Comparison of ENCODE assay signal across 23 cellular contexts in genomic region chr20:23308908-23309307, GRCh38. TPM values are rescaled to one million over a fixed set of nuclear protein-coding genes. Genes with fewer than 3 reads are reported as not detected.
DNase-seq lines count a peak whose midpoint lies in the region; ATAC-seq, FAIRE-seq and TF ChIP-seq lines count a peak whose summit lies in the region.
"Had no signal": no experiment of that assay in that cellular context is flagged by ENCODE, and none has a peak within 500 bp of the region (broad histone marks: within the 10 kb centered on the region; RNA-seq: fewer than 3 reads in every experiment).

No MANE protein-coding gene starts in this region.

- no peaks in the 10 kb centered on the region for H3K4me1 ChIP-seq in HepG2 (ENCODE audit: insufficient read depth, low read length)
- H3K4me1 ChIP-seq in right lobe of liver = no peaks in the 10 kb centered on the region
- no peaks in the 10 kb centered on the region for H3K4me1 ChIP-seq in suprapubic skin
- H3K4me1 ChIP-seq: Caco-2 had no signal

- no TSS peak for BruUV-seq in HepG2 (replicated peaks; lab: Mats Ljungman, UMichigan)

- no peaks in the 10 kb centered on the region for H3K79me2 ChIP-seq in HepG2 (ENCODE audit: insufficient read depth, low read length)

- peaks cover 6% of the 10 kb centered on the region for H3K4me1 Mint-ChIP-seq in chondrocyte (ENCODE audit: low read depth)
- H3K4me1 Mint-ChIP-seq: B cell had no signal

- in situ Hi-C loops in HepG2 (cut with HindIII; ENCODE audit: extremely low pct_ligation_motif_present, low pct_unique_long_range_greater_than_20kb) = no loop called here

- POLR2A ChIA-PET in HepG2 (lab: Yijun Ruan, JAX) = no interaction called here

- H3K9me3 ChIP-seq in HepG2 (ENCODE audit: low read length) = no peaks in the 10 kb centered on the region
- no peaks in the 10 kb centered on the region for H3K9me3 ChIP-seq in right lobe of liver
- no peaks in the 10 kb centered on the region for H3K9me3 ChIP-seq in suprapubic skin
- H3K9me3 ChIP-seq: BLaER1 treated with 17β-estradiol and CSF1 and Interleukin-3, amounts not matched to agents 10 nM and 100 nM; Caco-2 had no signal

- H3K36me3 ChIP-seq in HepG2 (replicated peaks in 1 of 2; ENCODE audit: control insufficient read depth in 1 of 2, insufficient read depth in 2 of 2, low read length in 2 of 2) (no peaks in the 10 kb centered on the region), right lobe of liver (no peaks in the 10 kb centered on the region), suprapubic skin (no peaks in the 10 kb centered on the region), H7 (replicated peaks; ENCODE audit: control insufficient read depth, insufficient read depth, low read length) (no peaks in the 10 kb centered on the region)
- H3K36me3 ChIP-seq: BLaER1 treated with 17β-estradiol and CSF1 and Interleukin-3, amounts not matched to agents 10 nM and 100 nM had no signal

- TF ChIP-seq POLR2A in HepG2 (IDR thresholded peaks at IDR 0.05; ENCODE audit: insufficient read depth in 1 of 2, low read depth in 2 of 2, low read length in 2 of 2) = no peak
- TF ChIP-seq POLR2A in right lobe of liver (IDR thresholded peaks at IDR 0.05) = no peak
- no peak for TF ChIP-seq POLR2A in suprapubic skin (IDR thresholded peaks at IDR 0.05)

- no peak overlapping the region for H3K27ac Mint-ChIP-seq in chondrocyte (ENCODE audit: unreplicated experiment)
- H3K27ac Mint-ChIP-seq: B cell; CD4-positive, alpha-beta T cell; CD8-positive, alpha-beta T cell had no signal

- ATAC-seq in HepG2 (no peak), right lobe of liver (no peak)
- ATAC-seq: CD8-positive, alpha-beta T cell had no signal

- H3K4me2 ChIP-seq in HepG2 (ENCODE audit: low read depth, low read length) = no peak overlapping the region
- H3K4me2 ChIP-seq: BLaER1 treated with 17β-estradiol and CSF1 and Interleukin-3, amounts not matched to agents 10 nM and 100 nM had no signal

- no peaks in the 10 kb centered on the region for H3K9me3 Mint-ChIP-seq in chondrocyte (ENCODE audit: low read depth)
- H3K9me3 Mint-ChIP-seq: CD8-positive, alpha-beta T cell had no signal

- 5% methylated on average over 4 of the region's 4 CpGs for WGBS in HepG2 (ENCODE audit: low lambda C conversion rate)
- 41% methylated on average over 4 of the region's 4 CpGs for WGBS in right lobe of liver (ENCODE audit: insufficient coverage, low coverage, low lambda C conversion rate, missing lambda C conversion rate)
- 83% methylated on average over 4 of the region's 4 CpGs for WGBS in suprapubic skin

- no peak for FAIRE-seq in HepG2 (lab: Jason Lieb, UNC)
- FAIRE-seq: A204.1, D721Med, G401.6, GM12891, GM19239 had no signal

- H3K27me3 ChIP-seq in HepG2 (ENCODE audit: control insufficient read depth in 1 of 2, insufficient read depth in 2 of 2, low read length in 2 of 2) (0 out of 5 replicates have a peak, but pooled peaks cover 0 to 3% of the 10 kb centered on the region in 2 experiments), right lobe of liver (no peaks in the 10 kb centered on the region), suprapubic skin (no peaks in the 10 kb centered on the region), H7 (ENCODE audit: control insufficient read depth, insufficient read depth, low read length) (no peaks in the 10 kb centered on the region)
- H3K27me3 ChIP-seq: BLaER1 treated with 17β-estradiol and CSF1 and Interleukin-3, amounts not matched to agents 10 nM and 100 nM had no signal

- H2AFZ ChIP-seq in HepG2 (ENCODE audit: low read length) = no peak overlapping the region

- no peak overlapping the region for H3K4me3 Mint-ChIP-seq in chondrocyte (ENCODE audit: unreplicated experiment)
- H3K4me3 Mint-ChIP-seq: B cell; CD4-positive, alpha-beta T cell; CD8-positive, alpha-beta T cell had no signal

- H3K4me3 ChIP-seq in HepG2 (replicated peaks in 1 of 3; ENCODE audit: insufficient read depth in 1 of 3, low read depth in 2 of 3, low read length in 3 of 3) = no peak overlapping the region
- no peak overlapping the region for H3K4me3 ChIP-seq in right lobe of liver
- no peak overlapping the region for H3K4me3 ChIP-seq in suprapubic skin
- H3K4me3 ChIP-seq in H7 (ENCODE audit: insufficient read depth, low read depth, low read length) = no peak overlapping the region
- H3K4me3 ChIP-seq: BLaER1 treated with 17β-estradiol and CSF1 and Interleukin-3, amounts not matched to agents 10 nM and 100 nM had no signal

- no peak for TF ChIP-seq RAD21 in HepG2 (CRISPR knock-in tag; IDR thresholded peaks at IDR 0.05)

- DNase-seq in HepG2 (ENCODE audit: low spot score) (no peak), right lobe of liver (no peak), chondrocyte (ENCODE audit: low spot score) (peak; percentile 30), suprapubic skin (ENCODE audit: low spot score in 2 of 2) (peak in 1 of 2 donors; percentile 44), NCI-H128 (lab: John Stamatoyannopoulos, UW; ENCODE audit: unreplicated experiment) (no peak), H7 (no peak)
- DNase-seq: 8988T; ACHN; AML-193; Caco-2; Calu3; CD4-positive, alpha-beta T cell; CD8-positive, alpha-beta T cell; DMS79 treated with DMSO at 0.1 percent for 48 hours; GF-D8 had no signal

- intact Hi-C loops in HepG2 (cut with micrococcal nuclease; ENCODE audit: unreplicated experiment) (no loop called here), right lobe of liver (cut with DNase I) (no loop called here)

- no peaks in the 10 kb centered on the region for H4K20me1 ChIP-seq in HepG2 (ENCODE audit: insufficient read depth, low read length)
- H4K20me1 ChIP-seq: BLaER1 treated with 17β-estradiol and CSF1 and Interleukin-3, amounts not matched to agents 10 nM and 100 nM had no signal

- CTCF ChIA-PET in HepG2 (lab: Yijun Ruan, JAX; ENCODE audit: low intra/inter-chr PET ratio, low total read pairs) = no interaction called here

- no peak overlapping the region for H3K9ac ChIP-seq in HepG2 (ENCODE audit: insufficient read depth, low read depth, low read length)
- H3K9ac ChIP-seq: BLaER1 treated with 17β-estradiol and CSF1 and Interleukin-3, amounts not matched to agents 10 nM and 100 nM had no signal

- TF ChIP-seq CTCF in HepG2 (CRISPR knock-in tag; IDR thresholded peaks at IDR 0.05) = no peak
- TF ChIP-seq CTCF in right lobe of liver (IDR thresholded peaks at IDR 0.05) = no peak
- TF ChIP-seq CTCF in chondrocyte (IDR thresholded peaks at IDR 0.05) = no peak
- no peak for TF ChIP-seq CTCF in suprapubic skin (IDR thresholded peaks at IDR 0.05)

- no peak for TF ChIP-seq EP300 in HepG2 (IDR thresholded peaks at IDR 0.05; ENCODE audit: low read depth in 2 of 2, low read length in 2 of 2)
- TF ChIP-seq EP300 in HepG2 (CRISPR knock-in tag; IDR thresholded peaks at IDR 0.05; ENCODE audit: borderline replicate concordance) = no peak
- TF ChIP-seq EP300 in suprapubic skin (IDR thresholded peaks at IDR 0.05) = no peak

- no peaks in the 10 kb centered on the region for H3K36me3 Mint-ChIP-seq in chondrocyte (ENCODE audit: low read depth)
- H3K36me3 Mint-ChIP-seq: CD8-positive, alpha-beta T cell had no signal

- peaks cover 11% of the 10 kb centered on the region for H3K27me3 Mint-ChIP-seq in chondrocyte (ENCODE audit: low read depth)
- H3K27me3 Mint-ChIP-seq: CD4-positive, alpha-beta T cell had no signal

- H3K27ac ChIP-seq in HepG2 (ENCODE audit: extremely low read length, insufficient read depth, low read length) = no peak overlapping the region
- no peak overlapping the region for H3K27ac ChIP-seq in right lobe of liver
- H3K27ac ChIP-seq in suprapubic skin = peak overlapping the region; percentile 4
- H3K27ac ChIP-seq: BLaER1 treated with 17β-estradiol and CSF1 and Interleukin-3, amounts not matched to agents 10 nM and 100 nM; C4-2B had no signal

RNA-seq across cellular contexts. Expression of gene NXT1, which starts 41.7 kb away (rescaled TPM):
- 65.9 and 69.7 TPM in 2 replicates for total RNA-seq in HepG2 (2016; rRNA removed; fragmentation: Illumina TruSeq; extraction: Trizol)
- total RNA-seq in HepG2 (2016; cell fraction: cytosol; rRNA removed; fragmentation: Illumina TruSeq; extraction: Trizol; ENCODE audit: low read depth) = 33.9 and 44.3 TPM in 2 replicates
- total RNA-seq in HepG2 (2016; cell fraction: insoluble cytoplasmic fraction; rRNA removed; fragmentation: Illumina TruSeq; extraction: Trizol) = 66.3 and 67.2 TPM in 2 replicates
- total RNA-seq in HepG2 (2016; cell fraction: membrane; rRNA removed; fragmentation: Illumina TruSeq; extraction: Trizol) = 44.7 and 63.8 TPM in 2 replicates
- total RNA-seq in HepG2 (2016; cell fraction: nucleus; rRNA removed; fragmentation: Illumina TruSeq; extraction: Trizol) = 24.4 and 28.0 TPM in 2 replicates
- 35.6 and 40.8 TPM in 2 replicates for polyA plus RNA-seq in HepG2 (2011; rRNA removed)
- polyA plus RNA-seq in HepG2 (2011; cell fraction: cytosol; rRNA removed) = 43.8 and 47.5 TPM in 2 replicates
- polyA plus RNA-seq in HepG2 (2011; cell fraction: nucleus; rRNA removed) = 14.7 and 15.8 TPM in 2 replicates
- 26.7 and 32.9 TPM in 2 replicates for polyA plus RNA-seq in HepG2 (2012)
- 18.8 and 30.9 TPM in 2 replicates for polyA plus RNA-seq in HepG2 (2016; cell fraction: cytosol; fragmentation: Illumina TruSeq; extraction: Trizol; ENCODE audit: low read depth)
- polyA plus RNA-seq in HepG2 (2016; cell fraction: insoluble cytoplasmic fraction; fragmentation: Illumina TruSeq; extraction: Trizol; ENCODE audit: low read depth) = 62.5 and 64.4 TPM in 2 replicates
- polyA plus RNA-seq in HepG2 (2016; cell fraction: membrane; fragmentation: Illumina TruSeq; extraction: Trizol; ENCODE audit: low read depth) = 26.0 and 39.0 TPM in 2 replicates
- polyA plus RNA-seq in HepG2 (2016; cell fraction: nucleus; fragmentation: Illumina TruSeq; extraction: Trizol; ENCODE audit: insufficient read depth, low read depth) = 41.7 and 47.7 TPM in 2 replicates
- polyA minus RNA-seq in HepG2 (2011; rRNA and poly(A)+ RNA removed; ENCODE audit: low replicate concordance) = 25.3 and 27.2 TPM in 2 replicates
- 11.5 and 13.4 TPM in 2 replicates for polyA minus RNA-seq in HepG2 (2011; cell fraction: cytosol; rRNA and poly(A)+ RNA removed)
- polyA minus RNA-seq in HepG2 (2011; cell fraction: nucleus; rRNA and poly(A)+ RNA removed) = 8.2 and 10.1 TPM in 2 replicates
- 10 to 100 TPM in 2 of 6 experiments, 1 to 10 TPM in 4; 3.8 to 11.2 (median 6.1) TPM for total RNA-seq in right lobe of liver
- total RNA-seq in chondrocyte = 16.9 to 18.2 TPM (median 18.1 TPM) in 3 replicates
- total RNA-seq in suprapubic skin = 10 to 100 TPM; 18.3 to 64.5 (median 43.9) TPM
- total RNA-seq in H7 (2014; rRNA removed; shearing (Covaris generic)) = 38.4 and 54.7 TPM in 2 replicates

RNA-seq across cellular contexts. Expression of gene GZF1, which starts 53.1 kb away (rescaled TPM):
- total RNA-seq in HepG2 (2016; rRNA removed; fragmentation: Illumina TruSeq; extraction: Trizol) = 26.0 and 26.4 TPM in 2 replicates
- total RNA-seq in HepG2 (2016; cell fraction: cytosol; rRNA removed; fragmentation: Illumina TruSeq; extraction: Trizol; ENCODE audit: low read depth) = 1.9 and 2.6 TPM in 2 replicates
- total RNA-seq in HepG2 (2016; cell fraction: insoluble cytoplasmic fraction; rRNA removed; fragmentation: Illumina TruSeq; extraction: Trizol) = 22.9 and 24.5 TPM in 2 replicates
- total RNA-seq in HepG2 (2016; cell fraction: membrane; rRNA removed; fragmentation: Illumina TruSeq; extraction: Trizol) = 8.6 and 9.9 TPM in 2 replicates
- total RNA-seq in HepG2 (2016; cell fraction: nucleus; rRNA removed; fragmentation: Illumina TruSeq; extraction: Trizol) = 19.0 and 22.5 TPM in 2 replicates
- polyA plus RNA-seq in HepG2 (2011; rRNA removed) = 16.9 and 21.9 TPM in 2 replicates
- 9.4 and 15.6 TPM in 2 replicates for polyA plus RNA-seq in HepG2 (2011; cell fraction: cytosol; rRNA removed)
- 66.6 and 67.6 TPM in 2 replicates for polyA plus RNA-seq in HepG2 (2011; cell fraction: nucleus; rRNA removed)
- polyA plus RNA-seq in HepG2 (2012) = 9.0 and 9.7 TPM in 2 replicates
- polyA plus RNA-seq in HepG2 (2016; cell fraction: cytosol; fragmentation: Illumina TruSeq; extraction: Trizol; ENCODE audit: low read depth) = 0.93 and 1.7 TPM in 2 replicates
- polyA plus RNA-seq in HepG2 (2016; cell fraction: insoluble cytoplasmic fraction; fragmentation: Illumina TruSeq; extraction: Trizol; ENCODE audit: low read depth) = 14.6 and 15.6 TPM in 2 replicates
- polyA plus RNA-seq in HepG2 (2016; cell fraction: membrane; fragmentation: Illumina TruSeq; extraction: Trizol; ENCODE audit: low read depth) = 3.4 and 4.4 TPM in 2 replicates
- polyA plus RNA-seq in HepG2 (2016; cell fraction: nucleus; fragmentation: Illumina TruSeq; extraction: Trizol; ENCODE audit: insufficient read depth, low read depth) = 27.5 and 33.7 TPM in 2 replicates
- 48.6 and 69.0 TPM in 2 replicates for polyA minus RNA-seq in HepG2 (2011; rRNA and poly(A)+ RNA removed; ENCODE audit: low replicate concordance)
- polyA minus RNA-seq in HepG2 (2011; cell fraction: cytosol; rRNA and poly(A)+ RNA removed) = 17.5 and 22.3 TPM in 2 replicates
- 37.7 and 38.0 TPM in 2 replicates for polyA minus RNA-seq in HepG2 (2011; cell fraction: nucleus; rRNA and poly(A)+ RNA removed)
- 1 to 10 TPM; 3.5 to 9.6 (median 6.1) TPM for total RNA-seq in right lobe of liver
- total RNA-seq in chondrocyte = 10.7 to 14.6 TPM (median 11.4 TPM) in 3 replicates
- total RNA-seq in suprapubic skin = 10 to 100 TPM; 11.1 to 19.1 (median 15.2) TPM
- 8.8 and 16.0 TPM in 2 replicates for total RNA-seq in H7 (2014; rRNA removed; shearing (Covaris generic))
